Comparison of ENCODE assay signal across 8 cellular contexts in the genomic region with DNA sequence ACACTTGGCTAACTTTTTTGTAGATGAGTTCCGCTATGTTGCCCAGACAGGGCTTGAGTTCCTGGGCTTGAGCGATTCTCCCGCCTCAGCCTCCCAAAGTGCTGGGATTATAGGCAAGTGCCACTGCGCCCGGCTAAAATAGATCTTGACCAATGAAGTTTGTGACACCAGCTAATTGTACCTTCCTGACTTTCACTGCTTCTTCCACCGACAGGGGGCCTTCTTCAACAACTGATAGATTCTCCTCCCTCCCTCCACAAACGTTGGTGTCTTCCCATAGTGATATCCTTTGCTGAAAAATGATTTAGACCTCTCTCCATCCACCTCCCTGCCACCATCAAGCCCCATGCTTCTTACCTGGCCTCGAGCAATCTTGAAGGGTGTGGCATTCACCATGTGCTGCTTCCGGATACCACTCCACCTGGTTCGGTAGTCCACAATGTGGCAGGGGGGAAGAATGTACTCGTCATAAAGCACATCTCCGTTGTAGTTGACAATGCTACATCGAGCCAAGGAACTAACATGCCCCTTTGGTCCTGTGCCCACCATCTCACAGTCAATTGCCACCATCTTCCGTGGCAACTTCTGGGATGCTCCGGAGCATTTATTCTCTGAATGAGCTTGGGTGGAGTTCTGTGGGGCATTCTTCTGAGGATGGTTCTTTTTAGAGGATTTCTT. TPM values are rescaled to one million over a fixed set of nuclear protein-coding genes. Genes with fewer than 3 reads are reported as not detected.
DNase-seq lines count a peak whose midpoint lies in the region; ATAC-seq and TF ChIP-seq lines count a peak whose summit lies in the region.

No MANE protein-coding gene starts in this region.

- no peaks in the 10 kb centered on the region for H3K9me2 ChIP-seq in DOHH2 (replicated peaks; ENCODE audit: control insufficient read depth, low read length)

- CTCF ChIA-PET in RWPE1 (lab: Yijun Ruan, JAX) = interaction anchor here (0.6 to 4.5 kb wide), 22 partner anchors 14 to 201 kb away, joined by 3 to 178 read pairs (median 4); a partner anchor contains a TSS

- H3K9me3 ChIP-seq in DOHH2 (ENCODE audit: control insufficient read depth, insufficient read depth, low read length) (no peaks in the 10 kb centered on the region), stomach (no peaks in the 10 kb centered on the region)

- no peak overlapping the region for H2AFZ ChIP-seq in KMS-11 (ENCODE audit: low read depth)

- peaks cover 83% of the 10 kb centered on the region for H3K79me2 ChIP-seq in DOHH2 (ENCODE audit: control insufficient read depth, low read length)
- H3K79me2 ChIP-seq in KMS-11 (ENCODE audit: insufficient read depth, low read depth) = peaks cover 69% of the 10 kb centered on the region

- H3K27me3 ChIP-seq in DOHH2 (ENCODE audit: control insufficient read depth, low read length) (no peaks in the 10 kb centered on the region), KMS-11 (ENCODE audit: insufficient read depth, low read depth) (no peaks in the 10 kb centered on the region), stomach (no peaks in the 10 kb centered on the region)

- H3K9ac ChIP-seq in KMS-11 = peak overlapping the region; percentile 66; the same call in 1 of the 2 replicates

- H4K20me1 ChIP-seq in DOHH2 (ENCODE audit: control insufficient read depth, insufficient read depth, low read depth, low read length) = peaks cover 29% of the 10 kb centered on the region
- peaks cover 20% of the 10 kb centered on the region for H4K20me1 ChIP-seq in KMS-11 (ENCODE audit: insufficient read depth)

- no peak for TF ChIP-seq EP300 in stomach (IDR thresholded peaks at IDR 0.05)

- DNase-seq in RWPE1 (ENCODE audit: low spot score) (peak; percentile 78), astrocyte of the hippocampus (ENCODE audit: low read depth, low spot score) (peak; percentile 72), kidney glomerular epithelial cell (lab: John Stamatoyannopoulos, UW) (peak; percentile 54), stomach (peak; percentile 50), occipital lobe (lab: John Stamatoyannopoulos, UW) (no peak)

- TF ChIP-seq CTCF in DOHH2 (IDR thresholded peaks at IDR 0.05; ENCODE audit: low read depth, low read length, poor library complexity, severe bottlenecking) (peak; percentile 83), KMS-11 (conservative IDR thresholded peaks at IDR 0.05; ENCODE audit: low read depth, low read length) (peak; percentile 97), RWPE1 (conservative IDR thresholded peaks at IDR 0.05; ENCODE audit: low read depth) (no peak; the same call in 1 of the 2 replicates), stomach (IDR thresholded peaks at IDR 0.05) (peak in 3 of 7 experiments; percentile 20 to 39 (median 35))

- 36 to 45% (median 37%) methylated on average over 15 of the region's 15 CpGs for WGBS in stomach, 5 donors

- H3K36me3 ChIP-seq in DOHH2 (ENCODE audit: control insufficient read depth, low read length) = peaks cover 76% of the 10 kb centered on the region
- peaks cover 23% of the 10 kb centered on the region; the same call in 1 of the 2 replicates for H3K36me3 ChIP-seq in KMS-11 (ENCODE audit: insufficient read depth)
- H3K36me3 ChIP-seq in stomach = peaks cover 17 to 41% (median 36%) of the 10 kb centered on the region in 4 donors

- peaks cover 36% of the 10 kb centered on the region for H3K4me1 ChIP-seq in DOHH2 (ENCODE audit: control insufficient read depth, low read length)
- peaks cover 55% of the 10 kb centered on the region for H3K4me1 ChIP-seq in KMS-11 (ENCODE audit: low read depth, poor library complexity, severe bottlenecking)
- H3K4me1 ChIP-seq in stomach = peaks cover 36 to 67% (median 60%) of the 10 kb centered on the region in 4 donors

- H3F3A ChIP-seq in DOHH2 (ENCODE audit: control insufficient read depth, insufficient read depth) = peaks cover 28% of the 10 kb centered on the region

- no peak for ATAC-seq in GM19397 (IDR thresholded peaks at IDR 0.05; ENCODE audit: unreplicated experiment)

- peak overlapping the region; percentile 91 for H3K4me2 ChIP-seq in DOHH2 (ENCODE audit: low read length)
- peak overlapping the region; percentile 90 for H3K4me2 ChIP-seq in KMS-11

- H3K4me3 ChIP-seq in DOHH2 (ENCODE audit: low read length) = peak overlapping the region; percentile 97
- H3K4me3 ChIP-seq in KMS-11 (IDR thresholded peaks at IDR 0.05; ENCODE audit: insufficient read depth, low read depth, low read length) = peak overlapping the region; percentile 94
- peak overlapping the region; percentile 21 to 94 (median 48) for H3K4me3 ChIP-seq in stomach

- peak overlapping the region; percentile 73 for H3K27ac ChIP-seq in DOHH2 (ENCODE audit: low read depth, low read length)
- peak overlapping the region; percentile 39; the same call in 1 of the 2 replicates for H3K27ac ChIP-seq in KMS-11
- peak overlapping the region; percentile 68 for H3K27ac ChIP-seq in RWPE1
- peak overlapping the region in 4 of 5 donors; percentile 24 to 99 (median 68) for H3K27ac ChIP-seq in stomach

- POLR2A ChIA-PET in RWPE1 (lab: Yijun Ruan, JAX; ENCODE audit: low non-redundant PET) = interaction anchor here (1.0 to 1.8 kb wide), 2 partner anchors 37 to 65 kb away, joined by 3 to 10 read pairs; no protein-coding TSS in a partner anchor

- intact Hi-C loops in stomach (cut with DNase I; ENCODE audit: low total_unique reads) = loop anchor here (5.0 kb wide), 1 partner anchor 34 kb away; no protein-coding TSS in a partner anchor

- TF ChIP-seq POLR2A in stomach (IDR thresholded peaks at IDR 0.05) = no peak

RNA-seq across cellular contexts. Expression of a gene that starts 1.6 kb away (rescaled TPM):
- total RNA-seq in stomach (10 to 100 TPM; 15.2 to 90.2 (median 72.4) TPM), occipital lobe (9.2 TPM)
- polyA plus RNA-seq in stomach = 10 to 100 TPM; 31.0 to 50.2 (median 43.5) TPM

RNA-seq across cellular contexts. Expression of a gene that starts 1.9 kb away (rescaled TPM):
- total RNA-seq in stomach (10 to 100 TPM in 3 of 5 donors, 1 to 10 TPM in 2; 4.5 to 65.5 (median 24.3) TPM), occipital lobe (6.2 TPM)
- polyA plus RNA-seq in stomach = 10 to 100 TPM in 2 of 3 donors, 1 to 10 TPM in 1; 7.5 to 12.3 (median 11.0) TPM

RNA-seq across cellular contexts. Expression of a gene that starts 14.2 kb away (rescaled TPM):
- total RNA-seq in stomach = 10 to 100 TPM; 15.6 to 56.8 (median 33.3) TPM
- polyA plus RNA-seq in stomach = 100 to 1,000 TPM in 2 of 3 donors, 10 to 100 TPM in 1; 91.6 to 113 (median 111) TPM
- total RNA-seq in occipital lobe = 10.6 TPM

RNA-seq across cellular contexts. Expression of a gene that starts 21.3 kb away (rescaled TPM):
- total RNA-seq in stomach (1 to 10 TPM in 1 of 5 donors, under 1 TPM in 1, not detected in 3; 0.72 to 2.0 TPM), occipital lobe (3.1 TPM)
- 100 to 1,000 TPM in 1 of 3 donors, 1 to 10 TPM in 2; 6.9 to 207 (median 7.5) TPM for polyA plus RNA-seq in stomach

RNA-seq across cellular contexts. Expression of a gene that starts 24.8 kb away (rescaled TPM):
- total RNA-seq in stomach (100 to 1,000 TPM in 4 of 5 donors, 10 to 100 TPM in 1; 81.7 to 214 (median 163) TPM), occipital lobe (61.6 TPM)
- polyA plus RNA-seq in stomach = 100 to 1,000 TPM; 114 to 165 (median 144) TPM
